Comparison of ENCODE assay signal across 1 cellular context in genomic region chr6:41707565-41708200, GRCh38.
TF ChIP-seq lines count a peak whose summit lies in the region.

No MANE protein-coding gene starts in this region.

TF ChIP-seq in SK-N-SH, 30 proteins besides CTCF, POLR2A, EP300 and RAD21 (continued from another document):
- TF ChIP-seq, protein P1, sequence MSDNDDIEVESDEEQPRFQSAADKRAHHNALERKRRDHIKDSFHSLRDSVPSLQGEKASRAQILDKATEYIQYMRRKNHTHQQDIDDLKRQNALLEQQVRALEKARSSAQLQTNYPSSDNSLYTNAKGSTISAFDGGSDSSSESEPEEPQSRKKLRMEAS (IDR thresholded peaks at IDR 0.05; ENCODE audit: low read depth) = no peak
- TF ChIP-seq FOXJ3 (CRISPR knock-in tag; IDR thresholded peaks at IDR 0.05) = no peak
